Comparison of ENCODE assay signal across 19 cellular contexts in the genomic region with DNA sequence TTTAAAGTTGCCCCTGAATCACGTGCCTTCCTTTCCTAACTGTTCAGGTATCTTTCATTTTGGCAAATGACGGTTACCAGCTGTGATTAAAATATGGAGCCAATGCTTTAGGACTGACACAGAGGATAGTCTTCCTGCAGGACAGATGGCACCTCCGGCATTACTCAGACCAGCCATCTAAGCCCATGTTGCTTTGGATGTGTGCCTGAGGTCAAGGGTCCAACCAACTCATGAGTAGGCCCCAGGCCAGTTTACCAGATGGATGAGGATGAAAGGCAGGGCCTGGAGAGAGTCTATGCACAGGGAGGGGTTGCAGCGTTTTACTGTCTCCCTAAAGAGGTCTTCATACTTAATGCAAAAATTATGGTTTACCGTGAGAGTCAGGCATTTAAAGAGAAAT.
"Had no signal": no experiment of that assay in that cellular context is flagged by ENCODE, and none has a peak within 500 bp of the region (broad histone marks: within the 10 kb centered on the region; RNA-seq: fewer than 3 reads in every experiment).

No MANE protein-coding gene starts in this region.

- H3K27me3 ChIP-seq: gastrocnemius medialis, upper lobe of right lung had no signal

- H3K4me1 ChIP-seq: gastrocnemius medialis, prostate gland, upper lobe of right lung had no signal

- H3K27ac ChIP-seq: gastrocnemius medialis, left ventricle myocardium inferior, prostate gland, upper lobe of right lung had no signal

- H3K4me3 ChIP-seq: gastrocnemius medialis, left ventricle myocardium inferior, prostate gland, upper lobe of right lung had no signal

- H3K36me3 ChIP-seq: gastrocnemius medialis, left ventricle myocardium inferior, prostate gland, upper lobe of right lung had no signal

- ATAC-seq: activated T-cell treated with anti-CD3 and anti-CD28 coated beads, Interleukin-2, amount 50 U/mL, for 72 hours; gastrocnemius medialis; naive thymus-derived CD8-positive, alpha-beta T cell; stimulated activated naive CD8-positive, alpha-beta T cell treated with anti-CD3 and anti-CD28 coated beads, Interleukin-15, Interleukin-2, amounts not matched to agents 100 U/mL and 50 U/mL, for 24 hours; upper lobe of right lung had no signal

- H3K9me3 ChIP-seq: gastrocnemius medialis, left ventricle myocardium inferior, prostate gland, upper lobe of right lung had no signal

- DNase-seq: activated CD4-positive, alpha-beta memory T cell treated with anti-CD3 and anti-CD28 coated beads for 36 hours; activated CD4-positive, alpha-beta T cell treated with anti-CD3 and anti-CD28 coated beads for 48 hours; activated CD4-positive, CD25-positive, alpha-beta regulatory T cell; activated effector memory CD4-positive, alpha-beta T cell treated with Interleukin-2 at 50 U/mL for 16 hours; activated naive CD4-positive, alpha-beta T cell treated with anti-CD3 and anti-CD28 coated beads for 36 hours; activated naive CD8-positive, alpha-beta T cell treated with anti-CD3 and anti-CD28 coated beads, Interleukin-2, amount 10 ng/mL, durations not matched to agents 7 days and 5 days; activated T-cell treated with anti-CD3 and anti-CD28 coated beads, Interleukin-2, amount 50 U/mL, for 72 hours; amniotic stem cell; effector CD4-positive, alpha-beta T cell; gastrocnemius medialis; hippocampal formation; kidney glomerular epithelial cell; left ventricle myocardium inferior; naive thymus-derived CD8-positive, alpha-beta T cell; stimulated activated CD4-positive, alpha-beta T cell treated with anti-CD3 and anti-CD28 coated beads, Interleukin-4, amount 100 ng/mL, for 24 hours; stimulated activated naive CD8-positive, alpha-beta T cell treated with anti-CD3 and anti-CD28 coated beads, Interleukin-15, Interleukin-2, amounts not matched to agents 100 U/mL and 50 U/mL, for 24 hours; T1000; upper lobe of right lung had no signal
